Comparison of ENCODE assay signal across 31 cellular contexts in the genomic region with DNA sequence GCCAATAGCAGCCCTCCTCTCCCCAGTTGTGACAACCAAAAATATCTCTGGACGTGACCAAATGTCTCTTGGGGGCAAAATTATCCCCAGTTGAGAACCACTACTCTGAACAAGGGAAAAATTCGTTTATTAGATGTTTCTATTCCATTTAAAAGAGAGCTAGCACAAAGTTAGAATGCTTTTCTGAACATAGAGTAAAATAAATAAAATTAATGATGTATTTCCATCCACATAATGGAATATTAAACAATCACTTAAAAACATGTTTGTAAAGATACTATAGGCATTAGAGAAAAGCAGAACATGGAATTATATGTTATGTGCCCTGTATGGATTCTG. TPM values are rescaled to one million over a fixed set of nuclear protein-coding genes. Genes with fewer than 3 reads are reported as not detected.
"Had no signal": no experiment of that assay in that cellular context is flagged by ENCODE, and none has a peak within 500 bp of the region (broad histone marks: within the 10 kb centered on the region; RNA-seq: fewer than 3 reads in every experiment).

No MANE protein-coding gene starts in this region.

- H3K27ac ChIP-seq: neural progenitor cell, ovary, parathyroid adenoma, psoas muscle, skin epidermis, spleen, suprapubic skin, testis, tibial artery, transverse colon, upper lobe of right lung had no signal

- H3K9me3 ChIP-seq: ovary, psoas muscle, spleen, suprapubic skin, testis, tibial artery, transverse colon, upper lobe of right lung, uterus had no signal

- H3K9me3 Mint-ChIP-seq: natural killer cell treated with Interleukin-12 subunit alpha and Interleukin-12 subunit beta and Interleukin-15 and Interleukin-18, amount 100 ng/mL, for 72 hours; neural progenitor cell; stimulated activated naive CD8-positive, alpha-beta T cell treated with anti-CD3 and anti-CD28 coated beads, Interleukin-15, amount 100 ng/mL, for 72 hours; type B pancreatic cell had no signal

- H3K4me1 ChIP-seq: parathyroid adenoma, psoas muscle, spleen, suprapubic skin, testis, tibial artery, transverse colon, upper lobe of right lung, uterus had no signal

- H3K79me2 ChIP-seq: parathyroid adenoma had no signal

- H3K36me3 ChIP-seq: neural progenitor cell, ovary, spleen, suprapubic skin, tibial artery, transverse colon, upper lobe of right lung, uterus had no signal

- H3K4me3 ChIP-seq: neural progenitor cell, ovary, psoas muscle, skin epidermis, smooth muscle cell, spleen, suprapubic skin, testis, tibial artery, transverse colon, upper lobe of right lung, uterus had no signal

- H3K9ac ChIP-seq: neural progenitor cell, parathyroid adenoma had no signal

- H3K27ac Mint-ChIP-seq: naive thymus-derived CD4-positive, alpha-beta T cell; natural killer cell treated with Interleukin-12 subunit alpha and Interleukin-12 subunit beta and Interleukin-15 and Interleukin-18, amount 100 ng/mL, for 72 hours; neural progenitor cell; progenitor cell of endocrine pancreas; stimulated activated memory B cell treated with anti-CD40 and anti-IgM and Interleukin-4, amounts not matched to agents 10 μg/mL and 1 μg/mL and 100 μg/mL, for 72 hours; stimulated activated naive CD8-positive, alpha-beta T cell treated with anti-CD3 and anti-CD28 coated beads, Interleukin-15, amount 100 ng/mL, for 72 hours; type B pancreatic cell had no signal

- H3K27me3 ChIP-seq: neural progenitor cell, ovary, testis, uterus had no signal

- H3K4me3 Mint-ChIP-seq: naive thymus-derived CD4-positive, alpha-beta T cell; natural killer cell treated with Interleukin-12 subunit alpha and Interleukin-12 subunit beta and Interleukin-15 and Interleukin-18, amount 100 ng/mL, for 72 hours; neural progenitor cell; stimulated activated memory B cell treated with anti-CD40 and anti-IgM and Interleukin-4, amounts not matched to agents 10 μg/mL and 1 μg/mL and 100 μg/mL, for 72 hours; stimulated activated naive CD8-positive, alpha-beta T cell treated with anti-CD3 and anti-CD28 coated beads, Interleukin-15, amount 100 ng/mL, for 72 hours; type B pancreatic cell had no signal

- ATAC-seq: naive thymus-derived CD4-positive, alpha-beta T cell; natural killer cell treated with Interleukin-12 subunit alpha and Interleukin-12 subunit beta and Interleukin-15 and Interleukin-18, amount 100 ng/mL, for 72 hours; psoas muscle; right cardiac atrium; sciatic nerve; stimulated activated memory B cell treated with anti-CD40 and anti-IgM and Interleukin-4, amounts not matched to agents 10 μg/mL and 1 μg/mL and 100 μg/mL, for 72 hours; stimulated activated naive CD8-positive, alpha-beta T cell treated with anti-CD3 and anti-CD28 coated beads, Interleukin-15, amount 100 ng/mL, for 72 hours; stimulated activated naive CD8-positive, alpha-beta T cell treated with anti-CD3 and anti-CD28 coated beads, Interleukin-15, Interleukin-2, amounts not matched to agents 100 U/mL and 50 U/mL, for 24 hours; upper lobe of right lung had no signal

- H3K36me3 Mint-ChIP-seq: natural killer cell treated with Interleukin-12 subunit alpha and Interleukin-12 subunit beta and Interleukin-15 and Interleukin-18, amount 100 ng/mL, for 72 hours; neural progenitor cell; stimulated activated memory B cell treated with anti-CD40 and anti-IgM and Interleukin-4, amounts not matched to agents 10 μg/mL and 1 μg/mL and 100 μg/mL, for 72 hours; type B pancreatic cell had no signal

- DNase-seq: naive thymus-derived CD4-positive, alpha-beta T cell; occipital lobe; ovary; posterior cingulate gyrus; psoas muscle; right cardiac atrium; spleen; stimulated activated CD4-positive, alpha-beta T cell treated with anti-CD3 and anti-CD28 coated beads, Interleukin-12 subunit alpha, Interleukin-12 subunit beta, amount 100 ng/mL, for 4 hours; stimulated activated CD4-positive, alpha-beta T cell treated with anti-CD3 and anti-CD28 coated beads, Interleukin-1b, Interleukin-23, amount 100 ng/mL, for 48 hours; stimulated activated CD4-positive, alpha-beta T cell treated with anti-CD3 and anti-CD28 coated beads, Interleukin-4, amount 100 ng/mL, for 1 hour; stimulated activated CD4-positive, alpha-beta T cell treated with anti-CD3 and anti-CD28 coated beads, Interleukin-4, amount 100 ng/mL, for 4 hours; stimulated activated CD8-positive, alpha-beta memory T cell treated with anti-CD3 and anti-CD28 coated beads, Interleukin-4, amount 100 ng/mL, for 48 hours; stimulated activated naive CD4-positive, alpha-beta T cell; stimulated activated naive CD8-positive, alpha-beta T cell treated with anti-CD3 and anti-CD28 coated beads, Interleukin-15, amount 100 ng/mL, for 72 hours; stimulated activated naive CD8-positive, alpha-beta T cell treated with anti-CD3 and anti-CD28 coated beads, Interleukin-15, Interleukin-2, amounts not matched to agents 100 U/mL and 50 U/mL, for 24 hours; substantia nigra; testis; tibial artery; transverse colon; upper lobe of right lung; uterus had no signal

- H2AFZ ChIP-seq: neural progenitor cell, parathyroid adenoma had no signal

- H3K4me1 Mint-ChIP-seq: naive thymus-derived CD4-positive, alpha-beta T cell; stimulated activated memory B cell treated with anti-CD40 and anti-IgM and Interleukin-4, amounts not matched to agents 10 μg/mL and 1 μg/mL and 100 μg/mL, for 72 hours; stimulated activated naive CD8-positive, alpha-beta T cell treated with anti-CD3 and anti-CD28 coated beads, Interleukin-15, amount 100 ng/mL, for 72 hours had no signal

RNA-seq across cellular contexts. Expression of a gene that starts 30.1 kb away (rescaled TPM):
- total RNA-seq: naive thymus-derived CD4-positive, alpha-beta T cell; psoas muscle; spleen; upper lobe of right lung had no signal
- polyA plus RNA-seq: naive thymus-derived CD4-positive, alpha-beta T cell; psoas muscle had no signal
